In genomic region chr4:825969-826330, GRCh38 we compare ENCODE assay signal across 8 cellular contexts. TPM values are rescaled to one million over a fixed set of nuclear protein-coding genes. Genes with fewer than 3 reads are reported as not detected.
DNase-seq lines count a peak whose midpoint lies in the region; ATAC-seq and TF ChIP-seq lines count a peak whose summit lies in the region.

TSS of gene CPLX1 (minus strand) at chr4:826129. CDS start at chr4:824522, 1,607 bp downstream.

- H3K4me1 ChIP-seq in PC-3 (ENCODE audit: insufficient read depth, low read length) = no peaks in the 10 kb centered on the region

- H3F3A ChIP-seq in PC-3 (ENCODE audit: low read length, unreplicated experiment) = no peaks in the 10 kb centered on the region

- H3K9ac ChIP-seq in PC-3 (ENCODE audit: low read length) = no peak within 1 kb of the TSS

- intact Hi-C loops in PC-3 (cut with micrococcal nuclease) = no loop called here

- no peak within 1 kb of the TSS for H3K4me2 ChIP-seq in PC-3 (ENCODE audit: low read length)

- no peak within 1 kb of the TSS for H2AFZ ChIP-seq in PC-3 (ENCODE audit: low read length)

- TF ChIP-seq CTCF in PC-3 (conservative IDR thresholded peaks at IDR 0.05; ENCODE audit: low read depth, low read length) (no peak), omental fat pad (IDR thresholded peaks at IDR 0.05) (no peak)

- no peaks in the 10 kb centered on the region for H3K36me3 ChIP-seq in PC-3 (ENCODE audit: low read depth, low read length)

- peak; percentile 73 for DNase-seq in activated effector memory CD4-positive, alpha-beta T cell treated with anti-CD3 and anti-CD28 coated beads, Interleukin-2, amount 50 U/mL, for 16 hours
- DNase-seq in activated effector memory CD4-positive, alpha-beta T cell treated with Interleukin-2 at 50 U/mL for 16 hours = no peak
- peak; percentile 6 for DNase-seq in PC-3
- DNase-seq in germinal center (ENCODE audit: low spot score) = peak; percentile 52
- peak; percentile 12 for DNase-seq in stimulated activated CD4-positive, alpha-beta T cell treated with anti-CD3 and anti-CD28 coated beads, Interleukin-2, amount 100 ng/mL, for 4 hours (ENCODE audit: low read depth)
- no peak for DNase-seq in omental fat pad (ENCODE audit: low spot score)
- DNase-seq in AML-193 (lab: John Stamatoyannopoulos, UW) = no peak

- POLR2A ChIA-PET in PC-3 (lab: Charles Lee; ENCODE audit: unreplicated experiment) = no interaction called here

- no peaks in the 10 kb centered on the region for H3K9me3 ChIP-seq in PC-3 (ENCODE audit: low read length)

- CTCF ChIA-PET in PC-3 (lab: Charles Lee) = no interaction called here

- H3K79me2 ChIP-seq in PC-3 (ENCODE audit: low read length) = no peaks in the 10 kb centered on the region

- peaks cover 10% of the 10 kb centered on the region; the same call in 1 of the 2 replicates for H3K27me3 ChIP-seq in PC-3 (ENCODE audit: low read length)

- H3K4me3 ChIP-seq in PC-3 (ENCODE audit: low read length) = no peak within 1 kb of the TSS

- ATAC-seq in PC-3 (no peak), omental fat pad (ENCODE audit: low FRiP score) (no peak), GM21528 (IDR thresholded peaks at IDR 0.05; ENCODE audit: low FRiP score, unreplicated experiment) (no peak)

- no TSS peak for BruUV-seq in PC-3 (replicated peaks; lab: Mats Ljungman, UMichigan)

- H3K27ac ChIP-seq in PC-3 (ENCODE audit: low read length) = no peak within 1 kb of the TSS

- no peaks in the 10 kb centered on the region for H3K9me2 ChIP-seq in PC-3 (replicated peaks; ENCODE audit: low read length)

- no peaks in the 10 kb centered on the region for H4K20me1 ChIP-seq in PC-3 (ENCODE audit: low read length)

RNA-seq across cellular contexts. Expression of gene CPLX1, which starts in this region (rescaled TPM):
- total RNA-seq in PC-3 (2014; rRNA removed) (0.87 and 2.6 TPM in 2 replicates), omental fat pad (1 to 10 TPM in 3 of 4 donors, not detected in 1; 1.1 to 2.0 (median 1.9) TPM)

Comparison
In these comparisons a context has a peak if more than half of its experiments do, and no peak if none do; other contexts are left out.
1. DNase-seq: peak in activated effector memory CD4-positive, alpha-beta T cell treated with anti-CD3 and anti-CD28 coated beads, Interleukin-2, amount 50 U/mL, for 16 hours (single experiment), PC-3 (single experiment), germinal center (single experiment) and stimulated activated CD4-positive, alpha-beta T cell treated with anti-CD3 and anti-CD28 coated beads, Interleukin-2, amount 100 ng/mL, for 4 hours (single experiment); none in activated effector memory CD4-positive, alpha-beta T cell treated with Interleukin-2 at 50 U/mL for 16 hours (single experiment), omental fat pad (single experiment) and AML-193 (0 of 2).